In genomic region chr7:66913118-66914049, GRCh38 we compare ENCODE assay signal across 1 cellular context.
TF ChIP-seq lines count a peak whose summit lies in the region.

No MANE protein-coding gene starts in this region.

TF ChIP-seq in K562, 482 proteins besides CTCF, POLR2A, EP300 and RAD21 (continued from another document and continues in another):
- no peak for TF ChIP-seq PRDM10 (IDR thresholded peaks at IDR 0.05; ENCODE audit: partially characterized antibody)
- no peak for TF ChIP-seq C11orf30 (IDR thresholded peaks at IDR 0.05; ENCODE audit: low read depth)
- no peak for TF ChIP-seq RCOR1 (IDR thresholded peaks at IDR 0.05; ENCODE audit: borderline replicate concordance in 1 of 2, low read depth in 2 of 2, low read length in 2 of 2)
- TF ChIP-seq PCBP1 (IDR thresholded peaks at IDR 0.05; ENCODE audit: low read depth, low read length, poor library complexity, severe bottlenecking): no peak
- no peak for TF ChIP-seq ZNF639 (CRISPR knock-in tag; conservative IDR thresholded peaks at IDR 0.05 in 1 of 2, IDR thresholded peaks at IDR 0.05 in 1 of 2)
- TF ChIP-seq HOXB6 (CRISPR knock-in tag; IDR thresholded peaks at IDR 0.05; ENCODE audit: borderline replicate concordance): no peak
- TF ChIP-seq ZBTB12 (CRISPR knock-in tag; IDR thresholded peaks at IDR 0.05): no peak
- TF ChIP-seq ATF6 (CRISPR knock-in tag; IDR thresholded peaks at IDR 0.05): no peak
- no peak for TF ChIP-seq TFAP4 (CRISPR knock-in tag; IDR thresholded peaks at IDR 0.05; ENCODE audit: borderline replicate concordance)
- no peak for TF ChIP-seq CCAR2 (IDR thresholded peaks at IDR 0.05; ENCODE audit: low read depth, low read length)
- no peak for TF ChIP-seq FOXM1 (IDR thresholded peaks at IDR 0.05; ENCODE audit: low read depth)
- TF ChIP-seq FOXM1 (CRISPR knock-in tag; IDR thresholded peaks at IDR 0.05; ENCODE audit: low read depth): no peak
- TF ChIP-seq MTA1 (IDR thresholded peaks at IDR 0.05; ENCODE audit: borderline replicate concordance): no peak
- no peak for TF ChIP-seq MAFF (IDR thresholded peaks at IDR 0.05; ENCODE audit: low read length)
- TF ChIP-seq RUNX1 (IDR thresholded peaks at IDR 0.05; ENCODE audit: low read depth): no peak
- TF ChIP-seq TAL1 (IDR thresholded peaks at IDR 0.05): no peak
- TF ChIP-seq SFPQ (IDR thresholded peaks at IDR 0.05; ENCODE audit: low read depth, low read length): no peak
- TF ChIP-seq PHF20 (IDR thresholded peaks at IDR 0.05; ENCODE audit: partially characterized antibody): no peak
- TF ChIP-seq NCOR1 (IDR thresholded peaks at IDR 0.05): no peak
- no peak for TF ChIP-seq IRF2 (CRISPR knock-in tag; IDR thresholded peaks at IDR 0.05)
- no peak for TF ChIP-seq ZBTB17 (CRISPR knock-in tag; IDR thresholded peaks at IDR 0.05)
- TF ChIP-seq CEBPZ (IDR thresholded peaks at IDR 0.05; ENCODE audit: borderline replicate concordance, low read depth, low read length): no peak
- TF ChIP-seq NR2C1 (IDR thresholded peaks at IDR 0.05): 0 out of 2 replicates have a peak, but pooled peaks have one; percentile 28
- TF ChIP-seq NR2C1 (tag; IDR thresholded peaks at IDR 0.05): no peak
- no peak for TF ChIP-seq FIP1L1 (IDR thresholded peaks at IDR 0.05; ENCODE audit: low read depth, low read length, poor library complexity, severe bottlenecking)
- no peak for TF ChIP-seq YY1 (IDR thresholded peaks at IDR 0.05; ENCODE audit: borderline replicate concordance in 1 of 3, control insufficient read depth in 1 of 3, extremely low read depth in 1 of 3, insufficient read depth in 3 of 3, insufficient read length in 1 of 3, insufficient replicate concordance in 2 of 3, low read depth in 1 of 3, low read length in 2 of 3)
- no peak for TF ChIP-seq FOXO4 (CRISPR knock-in tag; IDR thresholded peaks at IDR 0.05)
- peak; percentile 62 for TF ChIP-seq FOSL1 (tag; conservative IDR thresholded peaks at IDR 0.05)
- no peak for TF ChIP-seq ZNF347 (CRISPR knock-in tag; IDR thresholded peaks at IDR 0.05; ENCODE audit: low read depth)
- no peak for TF ChIP-seq BRD9 (IDR thresholded peaks at IDR 0.05; ENCODE audit: low read depth, partially characterized antibody)
- no peak for TF ChIP-seq ZFP30 (CRISPR knock-in tag; IDR thresholded peaks at IDR 0.05; ENCODE audit: borderline replicate concordance)
